Comparison of ENCODE assay signal across 26 cellular contexts in genomic region chr2:94994914-94995236, GRCh38. TPM values are rescaled to one million over a fixed set of nuclear protein-coding genes. Genes with fewer than 3 reads are reported as not detected.
"Had no signal": no experiment of that assay in that cellular context is flagged by ENCODE, and none has a peak within 500 bp of the region (broad histone marks: within the 10 kb centered on the region; RNA-seq: fewer than 3 reads in every experiment).

No MANE protein-coding gene starts in this region.

- H3K27me3 ChIP-seq: thyroid gland had no signal

- H3K4me1 ChIP-seq: gastrocnemius medialis, uterus had no signal

- H3K36me3 ChIP-seq: brain microvascular endothelial cell, esophagus squamous epithelium, gastrocnemius medialis, sigmoid colon, thyroid gland, uterus had no signal

- H3K9me3 ChIP-seq: esophagus squamous epithelium, gastrocnemius medialis, sigmoid colon, thyroid gland, uterus had no signal

- H3K4me2 ChIP-seq: smooth muscle cell had no signal

- H3K4me1 Mint-ChIP-seq: central memory CD8-positive, alpha-beta T cell; WTC11 had no signal

- ATAC-seq: activated T-cell treated with anti-CD3 and anti-CD28 coated beads, Interleukin-2, amount 50 U/mL, for 4 hours; gastrocnemius medialis; WTC11 had no signal

- FAIRE-seq: colon, islet of Langerhans had no signal

- H3K4me3 ChIP-seq: esophagus squamous epithelium, gastrocnemius medialis, sigmoid colon, smooth muscle cell, thyroid gland, uterus had no signal

- DNase-seq: activated CD4-positive, alpha-beta T cell treated with anti-CD3 and anti-CD28 coated beads, Interleukin-2, amount 50 U/mL, for 4 hours; activated naive CD4-positive, alpha-beta T cell treated with anti-CD3 and anti-CD28 coated beads for 36 hours; activated T-cell treated with anti-CD3 and anti-CD28 coated beads, Interleukin-2, amount 50 U/mL, for 4 hours; brain microvascular endothelial cell; effector memory CD4-positive, alpha-beta T cell; esophagus squamous epithelium; gastrocnemius medialis; hippocampal formation; nephron progenitor cell; occipital lobe; sigmoid colon; stimulated activated CD4-positive, alpha-beta T cell treated with anti-CD3 and anti-CD28 coated beads, Interleukin-2, amount 100 ng/mL, for 48 hours; stimulated activated CD8-positive, alpha-beta memory T cell treated with anti-CD3 and anti-CD28 coated beads, Interleukin-4, amount 100 ng/mL, for 48 hours; stimulated activated naive CD4-positive, alpha-beta T cell; T1000; thyroid gland; uterus had no signal

- H3K36me3 Mint-ChIP-seq: WTC11 had no signal

- H3K9me3 Mint-ChIP-seq: activated naive CD4-positive, alpha-beta T cell treated with anti-CD3 and anti-CD28 coated beads for 36 hours; activated T-cell treated with anti-CD3 and anti-CD28 coated beads, Interleukin-2, amount 50 U/mL, for 4 hours; activated T-helper 2 cell treated with anti-CD3 and anti-CD28 coated beads, Interferon-gamma antibody, Interleukin-2, Interleukin-4, amounts not matched to agents 10 μg/mL and 5 μg/mL and 100 μg/mL, durations not matched to agents 14 hours and 24 hours and 36 hours; central memory CD8-positive, alpha-beta T cell; WTC11 had no signal

- H3K4me3 Mint-ChIP-seq: activated naive CD4-positive, alpha-beta T cell treated with anti-CD3 and anti-CD28 coated beads for 36 hours; activated T-cell treated with anti-CD3 and anti-CD28 coated beads, Interleukin-2, amount 50 U/mL, for 4 hours; central memory CD8-positive, alpha-beta T cell; WTC11 had no signal

- H3K27ac ChIP-seq: brain microvascular endothelial cell, esophagus squamous epithelium, gastrocnemius medialis, sigmoid colon, thyroid gland, uterus had no signal

- H3K27ac Mint-ChIP-seq: activated naive CD4-positive, alpha-beta T cell treated with anti-CD3 and anti-CD28 coated beads for 36 hours; activated T-helper 2 cell treated with anti-CD3 and anti-CD28 coated beads, Interferon-gamma antibody, Interleukin-2, Interleukin-4, amounts not matched to agents 10 μg/mL and 5 μg/mL and 100 μg/mL, durations not matched to agents 14 hours and 24 hours and 36 hours; WTC11 had no signal

RNA-seq across cellular contexts. Expression of gene MAL, which starts 30.6 kb away (rescaled TPM):
- total RNA-seq: dermis microvascular lymphatic vessel endothelial cell, liver, occipital lobe, smooth muscle cell, subcutaneous adipose tissue had no signal
- polyA plus RNA-seq: smooth muscle cell had no signal
